Comparison of ENCODE assay signal across 11 cellular contexts in the genomic region with DNA sequence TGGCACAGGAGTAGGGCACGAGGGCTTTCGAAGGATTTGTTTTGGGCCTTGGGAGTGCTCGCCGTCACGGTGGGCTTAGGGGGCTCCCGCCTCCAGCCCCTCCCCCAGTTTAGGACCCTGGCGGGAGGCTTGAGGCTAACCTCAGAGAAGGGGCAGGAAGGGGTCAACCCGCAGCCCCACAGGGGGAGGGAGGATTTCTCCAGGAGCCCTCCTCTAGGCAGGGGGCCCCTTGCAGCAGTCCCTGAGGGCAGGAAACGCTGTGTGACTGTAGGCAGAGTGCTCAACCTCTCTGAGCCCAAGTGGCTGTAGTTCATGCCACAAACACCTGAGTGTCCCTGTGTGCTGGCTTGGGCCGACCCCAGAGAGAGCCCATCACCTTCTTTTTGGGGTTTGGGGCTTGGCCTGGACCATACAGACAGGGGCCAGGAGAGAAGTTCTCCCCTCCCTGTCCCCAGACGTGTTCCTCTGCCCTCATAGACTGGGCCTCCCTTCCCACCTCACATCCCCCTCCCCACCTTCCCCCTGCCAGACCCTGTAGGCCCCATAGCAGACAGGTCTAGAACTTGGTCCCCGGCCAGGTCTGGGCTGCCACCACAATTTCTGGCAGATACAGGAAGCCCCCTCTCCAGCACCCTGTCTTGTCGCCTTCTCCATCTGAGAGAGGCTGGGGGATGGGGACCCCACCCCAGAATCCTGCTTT. TPM values are rescaled to one million over a fixed set of nuclear protein-coding genes. Genes with fewer than 3 reads are reported as not detected.
DNase-seq lines count a peak whose midpoint lies in the region; ATAC-seq and TF ChIP-seq lines count a peak whose summit lies in the region.
"Had no signal": no experiment of that assay in that cellular context is flagged by ENCODE, and none has a peak within 500 bp of the region (broad histone marks: within the 10 kb centered on the region; RNA-seq: fewer than 3 reads in every experiment).

No MANE protein-coding gene starts in this region.

- TF ChIP-seq CTCF in right atrium auricular region (IDR thresholded peaks at IDR 0.05) = no peak
- no peak for TF ChIP-seq CTCF in adrenal gland (IDR thresholded peaks at IDR 0.05)

- peak overlapping the region in 1 of 2 donors; percentile 55 for H3K4me3 ChIP-seq in right atrium auricular region
- peak overlapping the region in 1 of 4 donors; percentile 25 for H3K4me3 ChIP-seq in adrenal gland
- H3K4me3 ChIP-seq in mesodermal cell (ENCODE audit: extremely low read depth, insufficient read depth, low read length, poor library complexity, severe bottlenecking) = peak overlapping the region; percentile 35

- intact Hi-C loops in left cardiac atrium (cut with DNase I) (no loop called here), adrenal gland (cut with DNase I) (no loop called here)

- no peak for TF ChIP-seq POLR2A in adrenal gland (IDR thresholded peaks at IDR 0.05)

- H3K27me3 ChIP-seq in right atrium auricular region = no peaks in the 10 kb centered on the region
- no peaks in the 10 kb centered on the region for H3K27me3 ChIP-seq in adrenal gland

- 44 to 84% (median 48%) methylated on average over 4 to 13 of the region's 13 CpGs for WGBS in adrenal gland, 4 donors
- WGBS in mesodermal cell (ENCODE audit: insufficient coverage in 2 of 2), 2 experiments = 22 to 40% methylated on average over 8 to 12 of the region's 13 CpGs

- H3K36me3 ChIP-seq in right atrium auricular region (no peaks in the 10 kb centered on the region), adrenal gland (replicated peaks in 1 of 2) (no peaks in the 10 kb centered on the region), mesodermal cell (ENCODE audit: control insufficient read depth, insufficient read depth, low read length) (peaks cover 13% of the 10 kb centered on the region)
- H3K36me3 ChIP-seq: neutrophil had no signal

- peaks cover 0 to 67% of the 10 kb centered on the region in 2 donors for H3K4me1 ChIP-seq in right atrium auricular region
- H3K4me1 ChIP-seq in adrenal gland (replicated peaks in 1 of 2) = peaks cover 24 to 49% of the 10 kb centered on the region in 2 donors
- H3K4me1 ChIP-seq in mesodermal cell (ENCODE audit: control insufficient read depth, insufficient read depth, low read length, poor library complexity, severe bottlenecking) = peaks cover 41% of the 10 kb centered on the region

- H3K9me3 ChIP-seq in right atrium auricular region (no peaks in the 10 kb centered on the region), adrenal gland (replicated peaks in 1 of 3) (no peaks in the 10 kb centered on the region), mesodermal cell (ENCODE audit: control insufficient read depth, low read length) (no peaks in the 10 kb centered on the region)
- H3K9me3 ChIP-seq: neutrophil had no signal

- no peak for ATAC-seq in left cardiac atrium
- no peak for ATAC-seq in HG02885 (IDR thresholded peaks at IDR 0.05; ENCODE audit: poor library complexity, unreplicated experiment)
- ATAC-seq in GM18520 (IDR thresholded peaks at IDR 0.05; ENCODE audit: unreplicated experiment) = no peak

- H3K27ac ChIP-seq in right atrium auricular region = peak overlapping the region; percentile 63 to 79
- peak overlapping the region in 4 of 5 donors; percentile 40 to 81 (median 67) for H3K27ac ChIP-seq in adrenal gland
- peak overlapping the region; percentile 93 for H3K27ac ChIP-seq in mesodermal cell (ENCODE audit: low read depth, low read length, severe bottlenecking)
- H3K27ac ChIP-seq: neutrophil had no signal

- no peak for DNase-seq in right atrium auricular region (ENCODE audit: low spot score)
- DNase-seq in left cardiac atrium = no peak
- DNase-seq in adrenal gland = peak in 4 of 7 donors; percentile 33 to 60 (median 39)
- DNase-seq in SW480 (ENCODE audit: low spot score) = no peak
- no peak for DNase-seq in anterior cingulate cortex (lab: John Stamatoyannopoulos, UW)
- DNase-seq: cerebellar nuclear complex, Kasumi-1 had no signal

RNA-seq across cellular contexts. Expression of gene ISYNA1, which starts 8.1 kb away (rescaled TPM):
- total RNA-seq in right atrium auricular region (10 to 100 TPM; 24.1 to 49.4 TPM), left cardiac atrium (10 to 100 TPM; 29.2 to 44.6 TPM), adrenal gland (100 to 1,000 TPM in 3 of 8 donors, 10 to 100 TPM in 5; 32.3 to 211 (median 78.7) TPM)
- 100 to 1,000 TPM in 2 of 3 donors, 1 to 10 TPM in 1; 3.2 to 313 (median 125) TPM for polyA plus RNA-seq in adrenal gland
- polyA plus RNA-seq in mesodermal cell (2013, experiment 1 of 2) = 302 TPM
- 255 TPM for polyA plus RNA-seq in mesodermal cell (2013, experiment 2 of 2)

RNA-seq across cellular contexts. Expression of gene SSBP4, which starts 10.7 kb away (rescaled TPM):
- total RNA-seq in right atrium auricular region (10 to 100 TPM; 31.7 to 59.5 TPM), left cardiac atrium (10 to 100 TPM; 37.4 to 49.3 TPM), adrenal gland (100 to 1,000 TPM in 1 of 8 donors, 10 to 100 TPM in 7; 38.9 to 119 (median 73.7) TPM)
- polyA plus RNA-seq in adrenal gland = 100 to 1,000 TPM in 2 of 3 donors, 1 to 10 TPM in 1; 9.1 to 160 (median 136) TPM
- polyA plus RNA-seq in mesodermal cell (2013, experiment 1 of 2) = 89.4 TPM
- polyA plus RNA-seq in mesodermal cell (2013, experiment 2 of 2) = 70.1 TPM

RNA-seq across cellular contexts. Expression of gene LRRC25, which starts 32.4 kb away (rescaled TPM):
- total RNA-seq in right atrium auricular region = 1 to 10 TPM; 2.6 to 6.8 TPM
- total RNA-seq in left cardiac atrium = 1 to 10 TPM; 4.9 to 8.7 TPM
- 10 to 100 TPM in 7 of 8 donors, 1 to 10 TPM in 1; 8.7 to 38.2 (median 22.5) TPM for total RNA-seq in adrenal gland
- 10 to 100 TPM in 1 of 3 donors, 1 to 10 TPM in 2; 5.1 to 18.4 (median 8.5) TPM for polyA plus RNA-seq in adrenal gland
- polyA plus RNA-seq in mesodermal cell (2013, experiment 1 of 2) = not detected
- polyA plus RNA-seq in mesodermal cell (2013, experiment 2 of 2) = not detected

RNA-seq across cellular contexts. Expression of gene GDF15, which starts 43.9 kb away (rescaled TPM):
- 1 to 10 TPM; 1.1 to 2.7 TPM for total RNA-seq in right atrium auricular region
- 1 to 10 TPM in 1 of 2 donors, under 1 TPM in 1; 0.50 to 1.5 TPM for total RNA-seq in left cardiac atrium
- 10 to 100 TPM in 4 of 8 donors, 1 to 10 TPM in 3, under 1 TPM in 1; 0.90 to 29.2 (median 9.0) TPM for total RNA-seq in adrenal gland
- polyA plus RNA-seq in adrenal gland = 1 to 10 TPM in 2 of 3 donors, under 1 TPM in 1; 0.33 to 5.3 (median 2.6) TPM
- 38.5 TPM for polyA plus RNA-seq in mesodermal cell (2013, experiment 1 of 2)
- 29.4 TPM for polyA plus RNA-seq in mesodermal cell (2013, experiment 2 of 2)

Comparison
In these comparisons a context has a peak if more than half of its experiments do, and no peak if none do; other contexts are left out.
1. DNase-seq: peak in adrenal gland (4 of 7); none in right atrium auricular region (single experiment), left cardiac atrium (single experiment), SW480 (single experiment) and anterior cingulate cortex (0 of 58).
2. Peak in every context shown above with its lines, with median percentiles within 50 percentile points of each other: H3K27ac ChIP-seq.